9 cellular contexts compared by ENCODE assay signal in genomic region chr22:21587803-21588611, GRCh38. TPM values are rescaled to one million over a fixed set of nuclear protein-coding genes. Genes with fewer than 3 reads are reported as not detected.
DNase-seq lines count a peak whose midpoint lies in the region; ATAC-seq and TF ChIP-seq lines count a peak whose summit lies in the region.
"Had no signal": no experiment of that assay in that cellular context is flagged by ENCODE, and none has a peak within 500 bp of the region (broad histone marks: within the 10 kb centered on the region; RNA-seq: fewer than 3 reads in every experiment).

No MANE protein-coding gene starts in this region.

- no peak for TF ChIP-seq CTCF in nephron progenitor cell (IDR thresholded peaks at IDR 0.05)
- no peak for TF ChIP-seq CTCF in PC-9 (conservative IDR thresholded peaks at IDR 0.05)

- H3K56ac ChIP-seq in mesendoderm (ENCODE audit: low read length) = no peak overlapping the region

- H3K27me3 ChIP-seq in PC-9 (ENCODE audit: insufficient read depth, low read depth) (no peaks in the 10 kb centered on the region), mesendoderm (ENCODE audit: insufficient read depth, low read length, poor library complexity) (no peaks in the 10 kb centered on the region)

- H2BK120ac ChIP-seq in mesendoderm (ENCODE audit: low read depth, low read length) = no peak overlapping the region

- H3K4me2 ChIP-seq in PC-9 (no peak overlapping the region), mesendoderm (ENCODE audit: low read length) (no peak overlapping the region)

- no peak overlapping the region for H2BK5ac ChIP-seq in mesendoderm (ENCODE audit: low read length)

- peaks cover 41% of the 10 kb centered on the region for H3K79me1 ChIP-seq in mesendoderm (ENCODE audit: low read length)

- peak; percentile 76 for DNase-seq in COLO829 (ENCODE audit: low spot score)
- DNase-seq in nephron progenitor cell = no peak
- no peak for DNase-seq in PC-9
- DNase-seq in mesendoderm = no peak
- no peak for DNase-seq in SHP77 (lab: John Stamatoyannopoulos, UW)

- ATAC-seq in GM19468 (IDR thresholded peaks at IDR 0.05; ENCODE audit: extremely low read depth, unreplicated experiment) (peak; percentile 82), HG03521 (IDR thresholded peaks at IDR 0.05; ENCODE audit: unreplicated experiment) (peak; percentile 72)

- peaks cover 76% of the 10 kb centered on the region for H4K20me1 ChIP-seq in PC-9 (ENCODE audit: insufficient read depth)

- H3K9me2 ChIP-seq in PC-9 (ENCODE audit: insufficient read depth) = no peaks in the 10 kb centered on the region

- no peak overlapping the region for H2AFZ ChIP-seq in PC-9

- H3K27me3 Mint-ChIP-seq in activated naive CD4-positive, alpha-beta T cell treated with anti-CD3 and anti-CD28 coated beads, Interleukin-2, amount 50 U/mL, for 24 hours = no peaks in the 10 kb centered on the region
- no peaks in the 10 kb centered on the region for H3K27me3 Mint-ChIP-seq in nephron progenitor cell (ENCODE audit: low read depth, poor library complexity)

- H3K9me3 ChIP-seq in PC-9 (ENCODE audit: insufficient read depth, low read depth) = no peaks in the 10 kb centered on the region

- no peak overlapping the region for H4K5ac ChIP-seq in mesendoderm (ENCODE audit: low read length)

- H3K4me1 Mint-ChIP-seq in activated naive CD4-positive, alpha-beta T cell treated with anti-CD3 and anti-CD28 coated beads, Interleukin-2, amount 50 U/mL, for 24 hours = peaks cover 60% of the 10 kb centered on the region
- H3K4me1 Mint-ChIP-seq in nephron progenitor cell = peaks cover 15% of the 10 kb centered on the region

- no peak overlapping the region for H3K4me3 ChIP-seq in PC-9
- no peak overlapping the region for H3K4me3 ChIP-seq in mesendoderm (ENCODE audit: low read length)

- peaks cover 4% of the 10 kb centered on the region for H3K36me3 Mint-ChIP-seq in activated naive CD4-positive, alpha-beta T cell treated with anti-CD3 and anti-CD28 coated beads, Interleukin-2, amount 50 U/mL, for 24 hours
- peaks cover 34% of the 10 kb centered on the region for H3K36me3 Mint-ChIP-seq in nephron progenitor cell (ENCODE audit: low read depth)

- no peak overlapping the region for H3K4ac ChIP-seq in mesendoderm (ENCODE audit: low read depth, low read length)

- peaks cover 85% of the 10 kb centered on the region for H3K79me2 ChIP-seq in PC-9 (ENCODE audit: low read depth)
- H3K79me2 ChIP-seq in mesendoderm (ENCODE audit: control insufficient read depth, insufficient read depth, low read length) = peaks cover 83% of the 10 kb centered on the region

- H3K36me3 ChIP-seq in PC-9 (ENCODE audit: low read depth) = no peaks in the 10 kb centered on the region; the same call in 1 of the 2 replicates
- H3K36me3 ChIP-seq in mesendoderm (ENCODE audit: control insufficient read depth, insufficient read depth, low read length) = peaks cover 2% of the 10 kb centered on the region

- H3K4me1 ChIP-seq in PC-9 (replicated peaks; ENCODE audit: insufficient read depth) (no peaks in the 10 kb centered on the region), mesendoderm (ENCODE audit: control insufficient read depth, low read depth, low read length) (no peaks in the 10 kb centered on the region)

- no peak overlapping the region for H2AK5ac ChIP-seq in mesendoderm (ENCODE audit: low read length)

- no TSS peak for BruUV-seq in PC-9 (replicated peaks; lab: Mats Ljungman, UMichigan)

- intact Hi-C loops in PC-9 (cut with micrococcal nuclease; ENCODE audit: unreplicated experiment) = no loop called here

- H3K9me3 Mint-ChIP-seq in activated naive CD4-positive, alpha-beta T cell treated with anti-CD3 and anti-CD28 coated beads, Interleukin-2, amount 50 U/mL, for 24 hours = no peaks in the 10 kb centered on the region
- no peaks in the 10 kb centered on the region for H3K9me3 Mint-ChIP-seq in nephron progenitor cell

- peak overlapping the region; percentile 84 for H3K27ac Mint-ChIP-seq in activated naive CD4-positive, alpha-beta T cell treated with anti-CD3 and anti-CD28 coated beads, Interleukin-2, amount 50 U/mL, for 24 hours
- H3K27ac Mint-ChIP-seq in nephron progenitor cell = peak overlapping the region; percentile 37

- CTCF ChIA-PET in PC-9 (lab: Charles Lee) = no interaction called here

- no peaks in the 10 kb centered on the region for H3F3A ChIP-seq in PC-9 (ENCODE audit: insufficient read depth, low read depth)

- no peak overlapping the region for H3K18ac ChIP-seq in mesendoderm (ENCODE audit: low read length)

- no peak overlapping the region for H3K27ac ChIP-seq in PC-9
- H3K27ac ChIP-seq in mesendoderm (ENCODE audit: low read depth, low read length) = no peak overlapping the region
- H3K27ac ChIP-seq: HL-60 had no signal

- H3K23ac ChIP-seq in mesendoderm (ENCODE audit: low read length) = no peak overlapping the region

- H4K8ac ChIP-seq in mesendoderm (ENCODE audit: low read depth, low read length) = no peak overlapping the region

- H3K9ac ChIP-seq in mesendoderm (ENCODE audit: low read length) = no peak overlapping the region

- no peak overlapping the region for H2BK15ac ChIP-seq in mesendoderm (replicated peaks; ENCODE audit: low read depth)

- H3K4me3 Mint-ChIP-seq in activated naive CD4-positive, alpha-beta T cell treated with anti-CD3 and anti-CD28 coated beads, Interleukin-2, amount 50 U/mL, for 24 hours = peak overlapping the region; percentile 53
- H3K4me3 Mint-ChIP-seq in nephron progenitor cell = no peak overlapping the region

- POLR2A ChIA-PET in PC-9 (lab: Charles Lee; ENCODE audit: unreplicated experiment) = no interaction called here

- WGBS in mesendoderm (ENCODE audit: extremely low coverage, insufficient coverage, low lambda C conversion rate) = no CpG with 5 or more reads among the region's 4 CpGs

RNA-seq across cellular contexts. Expression of gene UBE2L3, which starts 20.5 kb away (rescaled TPM):
- 30.3 and 55.8 TPM in 2 replicates for total RNA-seq in PC-9 (2021)
- polyA plus RNA-seq in mesendoderm (2013, experiment 1 of 2) = 139 TPM
- 141 TPM for polyA plus RNA-seq in mesendoderm (2013, experiment 2 of 2)

RNA-seq across cellular contexts. Expression of gene RIMBP3C, which starts 36.7 kb away (rescaled TPM):
- 0.13 and 0.15 TPM in 2 replicates for total RNA-seq in PC-9 (2021)
- polyA plus RNA-seq in mesendoderm (2013, experiment 1 of 2) = 0.17 TPM
- polyA plus RNA-seq in mesendoderm (2013, experiment 2 of 2) = 0.08 TPM

RNA-seq across cellular contexts. Expression of gene YDJC, which starts 41.8 kb away (rescaled TPM):
- total RNA-seq in PC-9 (2021) = 25.7 and 39.1 TPM in 2 replicates
- 24.5 TPM for polyA plus RNA-seq in mesendoderm (2013, experiment 1 of 2)
- polyA plus RNA-seq in mesendoderm (2013, experiment 2 of 2) = 23.4 TPM

RNA-seq across cellular contexts. Expression of gene CCDC116, which starts 44.6 kb away (rescaled TPM):
- total RNA-seq in PC-9 (2021) = 0.33 and 0.63 TPM in 2 replicates
- polyA plus RNA-seq in mesendoderm (2013, experiment 1 of 2) = 0.14 TPM
- 0.08 TPM for polyA plus RNA-seq in mesendoderm (2013, experiment 2 of 2)

RNA-seq across cellular contexts. Expression of gene SDF2L1, which starts 54.1 kb away (rescaled TPM):
- total RNA-seq in PC-9 (2021) = 22.5 and 23.2 TPM in 2 replicates
- polyA plus RNA-seq in mesendoderm (2013, experiment 1 of 2) = 26.9 TPM
- polyA plus RNA-seq in mesendoderm (2013, experiment 2 of 2) = 25.4 TPM
